14 cellular contexts compared by ENCODE assay signal in genomic region chr10:100697070-100697469, GRCh38. TPM values are rescaled to one million over a fixed set of nuclear protein-coding genes. Genes with fewer than 3 reads are reported as not detected.
DNase-seq lines count a peak whose midpoint lies in the region; ATAC-seq and TF ChIP-seq lines count a peak whose summit lies in the region.
"Had no signal": no experiment of that assay in that cellular context is flagged by ENCODE, and none has a peak within 500 bp of the region (broad histone marks: within the 10 kb centered on the region; RNA-seq: fewer than 3 reads in every experiment).

No MANE protein-coding gene starts in this region.

- DNase-seq in A172 (ENCODE audit: low spot score) (peak; percentile 93), EL (peak; percentile 81), RWPE2 (ENCODE audit: low spot score) (no peak), fibroblast of the aortic adventitia (ENCODE audit: low read depth) (peak; percentile 59), germinal center (ENCODE audit: low spot score) (no peak)
- DNase-seq: activated CD4-positive, alpha-beta T cell treated with anti-CD3 and anti-CD28 coated beads, Interleukin-2, amount 50 U/mL, for 1 hour; glutamatergic neuron; H7; NCI-H1930 had no signal

- ATAC-seq in RWPE2 (ENCODE audit: low read depth), result peak; percentile 46; the same call in 1 of the 3 replicates
- ATAC-seq in HG03442 (IDR thresholded peaks at IDR 0.05; ENCODE audit: unreplicated experiment), result no peak
- no peak for ATAC-seq in GM19035 (IDR thresholded peaks at IDR 0.05; ENCODE audit: unreplicated experiment)
- ATAC-seq in GM21447 (IDR thresholded peaks at IDR 0.05; ENCODE audit: unreplicated experiment), result no peak

- no peaks in the 10 kb centered on the region for H3K4me1 ChIP-seq in RWPE2 (ENCODE audit: insufficient read depth, poor library complexity, severe bottlenecking)

- H3K27me3 ChIP-seq in RWPE2 (ENCODE audit: insufficient read depth, poor library complexity, severe bottlenecking), result no peaks in the 10 kb centered on the region

- H3K9me3 ChIP-seq in RWPE2 (ENCODE audit: severe bottlenecking), result no peaks in the 10 kb centered on the region

- no peak overlapping the region for H3K27ac ChIP-seq in RWPE2 (ENCODE audit: poor library complexity, severe bottlenecking)
- H3K27ac ChIP-seq: HL-60 had no signal

- H3K36me3 ChIP-seq in RWPE2 (ENCODE audit: low read depth), result no peaks in the 10 kb centered on the region

- no peak overlapping the region for H3K4me3 ChIP-seq in RWPE2 (ENCODE audit: severe bottlenecking)
- H3K4me3 ChIP-seq in fibroblast of the aortic adventitia (ENCODE audit: low read depth, low read length), result no peak overlapping the region

- TF ChIP-seq CTCF in RWPE2 (IDR thresholded peaks at IDR 0.05; ENCODE audit: poor library complexity, severe bottlenecking) (no peak), fibroblast of the aortic adventitia (IDR thresholded peaks at IDR 0.05; ENCODE audit: insufficient read depth, low read length) (no peak)

RNA-seq across cellular contexts. Expression of gene PAX2, which starts 48.3 kb away (rescaled TPM):
- 0.07 TPM in 1 of 2 replicates, not detected in the other for total RNA-seq in A172 (2014; rRNA removed; shearing (Covaris generic))
- total RNA-seq in fibroblast of the aortic adventitia (ENCODE audit: low replicate concordance), result not detected in 2 replicates
- total RNA-seq: mesothelial cell of epicardium had no signal

Comparison
In these comparisons a context has a peak if more than half of its experiments do, and no peak if none do; other contexts are left out.
1. DNase-seq: peak in A172 (single experiment), EL (single experiment) and fibroblast of the aortic adventitia (single experiment); none in RWPE2 (single experiment) and germinal center (single experiment).